Comparison of ENCODE assay signal across 14 cellular contexts in genomic region chr13:106617561-106617960, GRCh38. TPM values are rescaled to one million over a fixed set of nuclear protein-coding genes. Genes with fewer than 3 reads are reported as not detected.
DNase-seq lines count a peak whose midpoint lies in the region; ATAC-seq and TF ChIP-seq lines count a peak whose summit lies in the region.
"Had no signal": no experiment of that assay in that cellular context is flagged by ENCODE, and none has a peak within 500 bp of the region (broad histone marks: within the 10 kb centered on the region; RNA-seq: fewer than 3 reads in every experiment).

No MANE protein-coding gene starts in this region.

- H3K4me1 ChIP-seq in A673 (ENCODE audit: insufficient read depth, low read length, poor library complexity, severe bottlenecking): no peaks in the 10 kb centered on the region
- H3K4me1 ChIP-seq: parathyroid adenoma, uterus had no signal

- no peaks in the 10 kb centered on the region for H3K9me3 ChIP-seq in A673 (ENCODE audit: low read depth, low read length, poor library complexity, severe bottlenecking)
- H3K9me3 ChIP-seq: uterus had no signal

- no peak for TF ChIP-seq CTCF in A673 (conservative IDR thresholded peaks at IDR 0.05; ENCODE audit: low read depth, low read length)

- intact Hi-C loops in A673 (cut with micrococcal nuclease; ENCODE audit: unreplicated experiment): no loop called here
- intact Hi-C loops in Right ventricle myocardium inferior (cut with DNase I): no loop called here

- H3K27ac ChIP-seq in A673 (ENCODE audit: low read depth, low read length, poor library complexity, severe bottlenecking): no peak overlapping the region
- H3K27ac ChIP-seq: parathyroid adenoma, uterus had no signal

- H3K36me3 ChIP-seq in A673 (ENCODE audit: insufficient read depth, low read length, poor library complexity, severe bottlenecking): no peaks in the 10 kb centered on the region
- H3K36me3 ChIP-seq: uterus had no signal

- CTCF ChIA-PET in A673 (lab: Charles Lee): no interaction called here

- BruUV-seq in A673 (replicated peaks; lab: Mats Ljungman, UMichigan): no TSS peak

- DNase-seq in A673 (ENCODE audit: low spot score) (peak; percentile 78), HT1080 (ENCODE audit: low read depth) (peak; percentile 93), astrocyte of the hippocampus (ENCODE audit: low read depth, low spot score) (peak; percentile 60), glomerular endothelial cell (ENCODE audit: extremely low read depth, low read depth, low spot score) (peak; percentile 60), NCI-H1105 treated with DMSO at 0.1 percent for 48 hours (lab: John Stamatoyannopoulos, UW) (no peak), Right ventricle myocardium inferior (ENCODE audit: missing footprints) (no peak), NCI-H2029 treated with DMSO at 0.1 percent for 48 hours (lab: John Stamatoyannopoulos, UW) (no peak)
- DNase-seq: activated CD4-positive, alpha-beta T cell treated with anti-CD3 and anti-CD28 coated beads for 4 hours; activated T-cell treated with anti-CD3 and anti-CD28 coated beads, Interleukin-2, amount 50 U/mL, for 24 hours; amygdala; stimulated activated CD4-positive, alpha-beta T cell treated with anti-CD3 and anti-CD28 coated beads, Interleukin-1b, Interleukin-23, amount 100 ng/mL, for 48 hours; uterus had no signal

- POLR2A ChIA-PET in A673 (lab: Charles Lee; ENCODE audit: low non-redundant PET): no interaction called here

- H3K27me3 ChIP-seq in A673 (replicated peaks; ENCODE audit: insufficient read depth, low read depth, low read length, poor library complexity): peaks cover 23% of the 10 kb centered on the region
- H3K27me3 ChIP-seq: uterus had no signal

- no peak for ATAC-seq in Right ventricle myocardium inferior
- ATAC-seq in GM21381 (IDR thresholded peaks at IDR 0.05; ENCODE audit: unreplicated experiment): no peak

- no peak overlapping the region for H3K4me3 ChIP-seq in A673 (ENCODE audit: low read depth, low read length, poor library complexity, severe bottlenecking)
- H3K4me3 ChIP-seq: uterus had no signal

RNA-seq across cellular contexts. Expression of gene ARGLU1, which starts 49.6 kb away (rescaled TPM):
- total RNA-seq in A673 (2021): 66.5 and 73.8 TPM in 2 replicates
- total RNA-seq in HT1080 (2014; rRNA removed; shearing (Covaris generic)): 34.1 and 35.7 TPM in 2 replicates
- 27.0 and 37.5 TPM in 2 replicates for polyA plus RNA-seq in HT1080 (2015; cell fraction: cytosol; rRNA removed)
- polyA plus RNA-seq in HT1080 (2015; cell fraction: nucleus; rRNA removed): 532 and 560 TPM in 2 replicates
- 41.0 and 91.2 TPM in 2 replicates for total RNA-seq in glomerular endothelial cell
- 26.0 TPM for total RNA-seq in Right ventricle myocardium inferior

Comparison
In these comparisons a context has a peak if more than half of its experiments do, and no peak if none do; other contexts are left out.
1. DNase-seq: peak in A673 (single experiment), HT1080 (single experiment), astrocyte of the hippocampus (single experiment) and glomerular endothelial cell (single experiment); none in NCI-H1105 treated with DMSO at 0.1 percent for 48 hours (single experiment), Right ventricle myocardium inferior (single experiment) and NCI-H2029 treated with DMSO at 0.1 percent for 48 hours (single experiment).